ENCODE assay signal across 14 cellular contexts in the genomic region with DNA sequence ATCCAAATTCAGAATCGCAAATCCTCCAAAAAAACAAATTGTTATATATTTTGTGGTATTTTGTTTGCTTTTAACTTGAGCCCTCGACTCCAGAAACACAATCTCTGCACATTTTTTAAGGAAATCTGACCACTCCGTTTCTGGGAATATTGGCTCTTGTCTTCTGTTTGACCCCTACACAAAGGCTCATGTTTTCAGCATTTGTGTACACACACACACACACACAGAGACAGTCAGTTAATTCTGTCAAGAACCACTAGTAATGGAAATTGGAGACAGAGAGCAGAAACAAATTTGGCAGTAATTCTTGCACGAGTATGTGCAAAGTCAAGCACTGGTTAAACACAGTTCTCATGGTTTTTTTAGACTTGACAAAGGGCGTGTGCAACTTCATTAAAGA.
DNase-seq lines count a peak whose midpoint lies in the region; ATAC-seq, FAIRE-seq and TF ChIP-seq lines count a peak whose summit lies in the region.
"Had no signal": no experiment of that assay in that cellular context is flagged by ENCODE, and none has a peak within 500 bp of the region (broad histone marks: within the 10 kb centered on the region; RNA-seq: fewer than 3 reads in every experiment).

No MANE protein-coding gene starts in this region.

- H3K4me3 Mint-ChIP-seq in mesothelial cell of epicardium: no peak overlapping the region
- H3K4me3 Mint-ChIP-seq: activated naive CD8-positive, alpha-beta T cell treated with anti-CD3 and anti-CD28 coated beads, Interleukin-2, amount 50 U/mL, for 24 hours; dendritic cell treated with granulocyte-macrophage colony-stimulating factor and Interleukin-4, amounts not matched to agents 40 ng/mL and 50 ng/mL, for 4 days had no signal

- TF ChIP-seq EP300 in tibial nerve (IDR thresholded peaks at IDR 0.05): no peak

- H3K4me1 Mint-ChIP-seq in mesothelial cell of epicardium: peaks cover 50% of the 10 kb centered on the region

- intact Hi-C loops in heart left ventricle (cut with DNase I) (no loop called here), Right ventricle myocardium inferior (cut with DNase I) (no loop called here)

- TF ChIP-seq CTCF in heart left ventricle (IDR thresholded peaks at IDR 0.05) (no peak), mesothelial cell of epicardium (IDR thresholded peaks at IDR 0.05; ENCODE audit: unreplicated experiment) (no peak), tibial nerve (IDR thresholded peaks at IDR 0.05) (no peak)

- H3K36me3 ChIP-seq in heart left ventricle (peaks cover 0 to under 1% (median 0%) of the 10 kb centered on the region in 9 donors), tibial nerve (peaks cover 0 to 9% (median 0%) of the 10 kb centered on the region in 3 donors)

- H3K9me3 ChIP-seq in heart left ventricle (no peaks in the 10 kb centered on the region), tibial nerve (no peaks in the 10 kb centered on the region)

- FAIRE-seq in endometrium (lab: Jason Lieb, UNC): peak; percentile 51

- H3K4me3 ChIP-seq in heart left ventricle: no peak overlapping the region
- H3K4me3 ChIP-seq in tibial nerve: no peak overlapping the region

- H3K27ac ChIP-seq in heart left ventricle (peak overlapping the region in 11 of 12 donors; percentile 53 to 96 (median 87)), tibial nerve (peak overlapping the region; percentile 0 to 92 (median 78))

- H3K4me1 ChIP-seq in heart left ventricle: peaks cover 0 to 66% (median 43%) of the 10 kb centered on the region in 12 donors
- H3K4me1 ChIP-seq in tibial nerve: peaks cover 0 to 74% (median 25%) of the 10 kb centered on the region in 4 donors

- no peak for TF ChIP-seq POLR2A in heart left ventricle (IDR thresholded peaks at IDR 0.05)
- TF ChIP-seq POLR2A in tibial nerve (IDR thresholded peaks at IDR 0.05): no peak

- H3K27me3 ChIP-seq in heart left ventricle: no peaks in the 10 kb centered on the region
- no peaks in the 10 kb centered on the region for H3K27me3 ChIP-seq in tibial nerve

- no peaks in the 10 kb centered on the region for H3K27me3 Mint-ChIP-seq in mesothelial cell of epicardium (ENCODE audit: low read depth)
- H3K27me3 Mint-ChIP-seq: activated naive CD8-positive, alpha-beta T cell treated with anti-CD3 and anti-CD28 coated beads, Interleukin-2, amount 50 U/mL, for 24 hours had no signal

- no peak for ATAC-seq in heart left ventricle
- no peak for ATAC-seq in Right ventricle myocardium inferior
- ATAC-seq: activated naive CD8-positive, alpha-beta T cell treated with anti-CD3 and anti-CD28 coated beads, Interleukin-2, amount 50 U/mL, for 24 hours had no signal

- no peak for DNase-seq in heart left ventricle
- no peak for DNase-seq in Right ventricle myocardium inferior (ENCODE audit: missing footprints)
- no peak for DNase-seq in mesothelial cell of epicardium (ENCODE audit: low spot score in 2 of 2, unreplicated experiment in 2 of 2)
- DNase-seq in tibial nerve (ENCODE audit: low spot score in 2 of 2): no peak
- no peak for DNase-seq in HK-2 (ENCODE audit: unreplicated experiment)
- DNase-seq in NCI-H69 (lab: John Stamatoyannopoulos, UW): no peak
- no peak for DNase-seq in NCI-H2227 (lab: John Stamatoyannopoulos, UW; ENCODE audit: unreplicated experiment)
- DNase-seq: activated CD4-positive, alpha-beta T cell treated with anti-CD3 and anti-CD28 coated beads for 48 hours; activated naive CD8-positive, alpha-beta T cell treated with anti-CD3 and anti-CD28 coated beads, Interleukin-2, amount 50 U/mL, for 24 hours; activated T-cell treated with anti-CD3 and anti-CD28 coated beads for 4 hours; NCI-H748 treated with DMSO at 0.1 percent for 48 hours; stimulated activated CD4-positive, alpha-beta T cell treated with anti-CD3 and anti-CD28 coated beads, Interleukin-2, amount 100 ng/mL, for 24 hours had no signal

- H3K36me3 Mint-ChIP-seq in mesothelial cell of epicardium: peaks cover 29% of the 10 kb centered on the region

- 67 to 79% (median 77%) methylated on average over 5 of the region's 5 CpGs for WGBS in heart left ventricle, 4 donors
- WGBS in tibial nerve, 2 donors: 24 to 30% methylated on average over 5 of the region's 5 CpGs

- no peaks in the 10 kb centered on the region for H3K9me3 Mint-ChIP-seq in mesothelial cell of epicardium
- H3K9me3 Mint-ChIP-seq: activated naive CD8-positive, alpha-beta T cell treated with anti-CD3 and anti-CD28 coated beads, Interleukin-2, amount 50 U/mL, for 24 hours; dendritic cell treated with granulocyte-macrophage colony-stimulating factor and Interleukin-4, amounts not matched to agents 40 ng/mL and 50 ng/mL, for 4 days had no signal

- peak overlapping the region; percentile 18 for H3K27ac Mint-ChIP-seq in mesothelial cell of epicardium
- H3K27ac Mint-ChIP-seq: activated naive CD8-positive, alpha-beta T cell treated with anti-CD3 and anti-CD28 coated beads, Interleukin-2, amount 50 U/mL, for 24 hours; dendritic cell treated with granulocyte-macrophage colony-stimulating factor and Interleukin-4, amounts not matched to agents 40 ng/mL and 50 ng/mL, for 4 days had no signal
